In genomic region chr7:98178762-98179490, GRCh38 we compare ENCODE assay signal across 21 cellular contexts. TPM values are rescaled to one million over a fixed set of nuclear protein-coding genes. Genes with fewer than 3 reads are reported as not detected.
DNase-seq lines count a peak whose midpoint lies in the region; ATAC-seq and TF ChIP-seq lines count a peak whose summit lies in the region.
"Had no signal": no experiment of that assay in that cellular context is flagged by ENCODE, and none has a peak within 500 bp of the region (broad histone marks: within the 10 kb centered on the region; RNA-seq: fewer than 3 reads in every experiment).

No MANE protein-coding gene starts in this region.

- H3K27me3 ChIP-seq in GM23338 (ENCODE audit: insufficient read depth) (no peaks in the 10 kb centered on the region), PC-3 (ENCODE audit: low read length) (no peaks in the 10 kb centered on the region), prostate gland (replicated peaks; ENCODE audit: insufficient read depth) (no peaks in the 10 kb centered on the region)
- H3K27me3 ChIP-seq: hepatocyte, transverse colon had no signal

- peak; percentile 31; the same call in 2 of the 3 replicates for ATAC-seq in GM23338
- no peak for ATAC-seq in PC-3
- ATAC-seq in esophagus mucosa, result peak; percentile 46
- ATAC-seq in T-helper 17 cell, result no peak
- ATAC-seq: activated CD8-positive, alpha-beta memory T cell treated with anti-CD3 and anti-CD28 coated beads, Interleukin-2, amount 10 ng/mL, durations not matched to agents 7 days and 5 days; HCT116 had no signal

- TF ChIP-seq CTCF in GM23338 (conservative IDR thresholded peaks at IDR 0.05; ENCODE audit: low read depth in 2 of 2) (no peak), PC-3 (conservative IDR thresholded peaks at IDR 0.05; ENCODE audit: low read depth, low read length) (no peak), prostate gland (IDR thresholded peaks at IDR 0.05) (no peak)

- no peak overlapping the region for H3K4me3 ChIP-seq in GM23338
- H3K4me3 ChIP-seq in PC-3 (ENCODE audit: low read length), result no peak overlapping the region
- H3K4me3 ChIP-seq in prostate gland, result no peak overlapping the region
- H3K4me3 ChIP-seq: hepatocyte, transverse colon had no signal

- TF ChIP-seq POLR2A in prostate gland (IDR thresholded peaks at IDR 0.05), result no peak

- H3K36me3 Mint-ChIP-seq in GM23338 (ENCODE audit: low read depth) (peaks cover 7% of the 10 kb centered on the region; the same call in 2 of the 3 replicates), T-helper 17 cell (ENCODE audit: low read depth) (peaks cover 6% of the 10 kb centered on the region)

- H3K36me3 ChIP-seq in GM23338 (ENCODE audit: insufficient read depth) (no peaks in the 10 kb centered on the region), PC-3 (ENCODE audit: low read depth, low read length) (no peaks in the 10 kb centered on the region; the same call in 1 of the 2 replicates), prostate gland (no peaks in the 10 kb centered on the region)
- H3K36me3 ChIP-seq: transverse colon had no signal

- H3K27me3 Mint-ChIP-seq in GM23338 (ENCODE audit: insufficient read depth, low read depth, poor library complexity) (peaks cover 6% of the 10 kb centered on the region), T-helper 17 cell (no peaks in the 10 kb centered on the region)
- H3K27me3 Mint-ChIP-seq: activated CD8-positive, alpha-beta memory T cell treated with anti-CD3 and anti-CD28 coated beads, Interleukin-2, amount 10 ng/mL, durations not matched to agents 7 days and 5 days; activated naive CD8-positive, alpha-beta T cell; CD4-positive, alpha-beta memory T cell had no signal

- intact Hi-C loops in PC-3 (cut with micrococcal nuclease) (no loop called here), prostate gland (cut with DNase I) (no loop called here)

- H3K4me1 ChIP-seq in GM23338 (ENCODE audit: insufficient read depth) (peaks cover 22% of the 10 kb centered on the region), PC-3 (ENCODE audit: insufficient read depth, low read length) (peaks cover 17% of the 10 kb centered on the region), prostate gland (replicated peaks) (peaks cover 22% of the 10 kb centered on the region)
- H3K4me1 ChIP-seq: transverse colon had no signal

- H3K4me2 ChIP-seq in GM23338 (0 out of 2 replicates have a peak overlapping the region, but pooled peaks have one; percentile 3), PC-3 (ENCODE audit: low read length) (peak overlapping the region; percentile 70)
- H3K4me2 ChIP-seq: hepatocyte had no signal

- H3K79me2 ChIP-seq in GM23338 (replicated peaks; ENCODE audit: insufficient read depth), result 0 out of 2 replicates have a peak, but pooled peaks cover 4% of the 10 kb centered on the region
- no peaks in the 10 kb centered on the region for H3K79me2 ChIP-seq in PC-3 (ENCODE audit: low read length)
- H3K79me2 ChIP-seq: hepatocyte had no signal

- DNase-seq in GM23338 (ENCODE audit: low spot score) (peak; percentile 49), PC-3 (no peak), prostate gland (ENCODE audit: low spot score) (no peak), T-helper 17 cell (no peak), iPS-NIHi7 (ENCODE audit: extremely low spot score) (no peak), NOMO-1 treated with dmso at 0.1 percent for 144 hours (lab: John Stamatoyannopoulos, UW; ENCODE audit: unreplicated experiment) (no peak)
- DNase-seq: activated CD4-positive, alpha-beta T cell treated with anti-CD3 and anti-CD28 coated beads for 4 hours; activated CD8-positive, alpha-beta memory T cell treated with anti-CD3 and anti-CD28 coated beads, Interleukin-2, amount 10 ng/mL, durations not matched to agents 7 days and 5 days; CD4-positive, alpha-beta memory T cell; cortex of kidney; NCI-H526 treated with DMSO at 0.1 percent for 48 hours; stimulated activated naive CD4-positive, alpha-beta T cell; SW 1271; transverse colon had no signal

- H3K4me1 Mint-ChIP-seq in GM23338, result peaks cover 29% of the 10 kb centered on the region
- H3K4me1 Mint-ChIP-seq in T-helper 17 cell, result peaks cover 7% of the 10 kb centered on the region
- H3K4me1 Mint-ChIP-seq: activated CD8-positive, alpha-beta memory T cell treated with anti-CD3 and anti-CD28 coated beads, Interleukin-2, amount 10 ng/mL, durations not matched to agents 7 days and 5 days; CD4-positive, alpha-beta memory T cell; nephron had no signal

- H3K9me2 ChIP-seq in GM23338 (ENCODE audit: insufficient read depth), result no peaks in the 10 kb centered on the region
- H3K9me2 ChIP-seq in PC-3 (replicated peaks; ENCODE audit: low read length), result no peaks in the 10 kb centered on the region

- H3K9me3 ChIP-seq in PC-3 (ENCODE audit: low read length) (no peaks in the 10 kb centered on the region), prostate gland (no peaks in the 10 kb centered on the region), T-helper 17 cell (ENCODE audit: control insufficient read depth, low read length, poor library complexity, severe bottlenecking) (no peaks in the 10 kb centered on the region)
- H3K9me3 ChIP-seq: transverse colon had no signal

- H2AFZ ChIP-seq in GM23338, result no peak overlapping the region
- H2AFZ ChIP-seq in PC-3 (ENCODE audit: low read length), result no peak overlapping the region
- H2AFZ ChIP-seq: hepatocyte had no signal

- CTCF ChIA-PET in PC-3 (lab: Charles Lee), result interaction anchor here (0.6 kb wide), 1 partner anchor 167 kb away, joined by 5 read pairs; no protein-coding TSS in a partner anchor

- no TSS peak for BruUV-seq in PC-3 (replicated peaks; lab: Mats Ljungman, UMichigan)

- POLR2A ChIA-PET in PC-3 (lab: Charles Lee; ENCODE audit: unreplicated experiment), result no interaction called here

- H3K27ac Mint-ChIP-seq in GM23338 (no peak overlapping the region), T-helper 17 cell (no peak overlapping the region)
- H3K27ac Mint-ChIP-seq: activated CD8-positive, alpha-beta memory T cell treated with anti-CD3 and anti-CD28 coated beads, Interleukin-2, amount 10 ng/mL, durations not matched to agents 7 days and 5 days; activated naive CD8-positive, alpha-beta T cell; nephron had no signal

- H3K9ac ChIP-seq in PC-3 (ENCODE audit: low read length), result peak overlapping the region; percentile 54

- H3K9me3 Mint-ChIP-seq in GM23338, result no peaks in the 10 kb centered on the region
- H3K9me3 Mint-ChIP-seq: CD4-positive, alpha-beta memory T cell; nephron had no signal

- H4K20me1 ChIP-seq in GM23338 (replicated peaks; ENCODE audit: insufficient read depth) (peaks cover 7% of the 10 kb centered on the region; the same call in 1 of the 2 replicates), PC-3 (ENCODE audit: low read length) (no peaks in the 10 kb centered on the region)

- H3K27ac ChIP-seq in GM23338 (ENCODE audit: low read depth) (peak overlapping the region; percentile 82), PC-3 (ENCODE audit: low read length) (peak overlapping the region; percentile 83), prostate gland (peak overlapping the region; percentile 81 to 86)
- H3K27ac ChIP-seq: hepatocyte, RWPE1, transverse colon had no signal

- 75% methylated on average over 10 of the region's 10 CpGs for WGBS in prostate gland

- H3K4me3 Mint-ChIP-seq in GM23338 (no peak overlapping the region), T-helper 17 cell (no peak overlapping the region)
- H3K4me3 Mint-ChIP-seq: activated CD8-positive, alpha-beta memory T cell treated with anti-CD3 and anti-CD28 coated beads, Interleukin-2, amount 10 ng/mL, durations not matched to agents 7 days and 5 days; activated naive CD8-positive, alpha-beta T cell; CD4-positive, alpha-beta memory T cell; nephron had no signal

- H3F3A ChIP-seq in GM23338 (replicated peaks; ENCODE audit: low read depth) (0 out of 2 replicates have a peak, but pooled peaks cover 4% of the 10 kb centered on the region), PC-3 (ENCODE audit: low read length, unreplicated experiment) (no peaks in the 10 kb centered on the region)

TF ChIP-seq in GM23338, 12 proteins besides CTCF, POLR2A, EP300 and RAD21 (continues in another document):
- no peak for TF ChIP-seq STAT1 (IDR thresholded peaks at IDR 0.05; ENCODE audit: unreplicated experiment)

RNA-seq across cellular contexts. Expression of gene BHLHA15, which starts 32.3 kb away (rescaled TPM):
- total RNA-seq in GM23338 (2014; rRNA removed; shearing (Covaris generic)), result 8.3 and 10.9 TPM in 2 replicates
- 0.99 and 1.4 TPM in 2 replicates for polyA plus RNA-seq in GM23338 (2016; fragmentation: Nextera tagmentation; extraction: Ambion mirVana)
- total RNA-seq in PC-3 (2014; rRNA removed) (12.0 and 13.9 TPM in 2 replicates), esophagus mucosa (0.76 TPM), prostate gland (10 to 100 TPM; 24.6 to 90.9 TPM), T-helper 17 cell (not detected)
- total RNA-seq: CD4-positive, alpha-beta memory T cell; skeletal muscle tissue had no signal
- polyA plus RNA-seq: CD4-positive, alpha-beta memory T cell had no signal

Comparison
In these comparisons a context has a peak if more than half of its experiments do, and no peak if none do; other contexts are left out.
1. ATAC-seq: peak in GM23338 (single experiment) and esophagus mucosa (single experiment); none in PC-3 (single experiment) and T-helper 17 cell (single experiment).
2. Peak in every context shown above with its lines, with median percentiles within 50 percentile points of each other: H3K27ac ChIP-seq.